Comparison of ENCODE assay signal across 8 cellular contexts in the genomic region with DNA sequence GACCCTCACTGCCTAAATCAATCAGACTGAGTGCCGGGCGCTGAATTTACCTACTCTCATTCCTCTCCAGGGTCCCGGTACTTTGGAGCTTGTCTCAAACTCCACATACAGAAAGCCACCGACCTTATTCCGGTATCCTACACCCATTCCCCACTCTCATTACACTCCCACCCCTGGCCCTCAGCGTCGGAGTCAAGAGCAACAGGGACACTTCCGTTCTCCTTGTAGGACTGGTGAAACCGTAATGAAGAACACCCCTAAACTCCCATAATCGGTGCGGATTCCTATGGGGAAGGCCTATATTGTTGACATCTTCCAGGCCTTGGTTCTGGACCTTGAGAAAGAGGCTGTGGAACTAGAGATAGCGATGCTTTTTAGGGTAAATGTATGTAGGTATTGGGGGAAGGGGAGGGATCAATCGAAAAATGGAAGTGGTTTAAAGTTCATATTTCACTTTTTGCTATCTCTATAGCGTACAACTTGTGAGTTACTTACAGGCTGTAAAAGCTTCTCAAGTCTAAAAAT. TPM values are rescaled to one million over a fixed set of nuclear protein-coding genes. Genes with fewer than 3 reads are reported as not detected.
DNase-seq lines count a peak whose midpoint lies in the region; ATAC-seq and TF ChIP-seq lines count a peak whose summit lies in the region.

No MANE protein-coding gene starts in this region.

- peak overlapping the region; percentile 97; the same call in 1 of the 2 replicates for H3K14ac ChIP-seq in H9 (ENCODE audit: insufficient read depth, low read length)

- peak overlapping the region; percentile 97 for H3K27ac Mint-ChIP-seq in Caco-2 (ENCODE audit: unreplicated experiment)
- H3K27ac Mint-ChIP-seq in H9: peak overlapping the region; percentile 98 to 100 (median 100)

- H4K20me1 ChIP-seq in H9 (ENCODE audit: control insufficient read depth, insufficient read depth, insufficient read length): no peaks in the 10 kb centered on the region

- H3K27me3 ChIP-seq in Caco-2 (replicated peaks; ENCODE audit: control insufficient read depth, insufficient read depth, low read length): no peaks in the 10 kb centered on the region
- H3K27me3 ChIP-seq in H9 (ENCODE audit: insufficient read depth, low read length): no peaks in the 10 kb centered on the region
- H3K27me3 ChIP-seq in Peyer's patch: no peaks in the 10 kb centered on the region
- no peaks in the 10 kb centered on the region for H3K27me3 ChIP-seq in brain microvascular endothelial cell (replicated peaks)
- H3K27me3 ChIP-seq in layer of hippocampus (ENCODE audit: control insufficient read depth, insufficient read depth, low read length): no peaks in the 10 kb centered on the region

- H3K79me1 ChIP-seq in H9 (ENCODE audit: insufficient read depth, low read depth, low read length, poor library complexity, severe bottlenecking): no peaks in the 10 kb centered on the region

- peak overlapping the region; percentile 1 for H2BK5ac ChIP-seq in H9 (ENCODE audit: insufficient read length, low read length)

- no peak for ATAC-seq in GM18517 (IDR thresholded peaks at IDR 0.05; ENCODE audit: unreplicated experiment)
- no peak for ATAC-seq in HG02588 (IDR thresholded peaks at IDR 0.05; ENCODE audit: unreplicated experiment)

- H4K8ac ChIP-seq in H9 (replicated peaks; ENCODE audit: insufficient read length, low read depth, low read length): no peak overlapping the region

- no peak overlapping the region for H4K5ac ChIP-seq in H9 (ENCODE audit: insufficient read length, low read depth, low read length)

- POLR2A ChIA-PET in Caco-2 (lab: Charles Lee): interaction anchor here (0.6 kb wide), 1 partner anchor 41 kb away, joined by 9 read pairs; no protein-coding TSS in a partner anchor

- in situ Hi-C loops in brain microvascular endothelial cell (cut with HindIII; ENCODE audit: low pct_ligation_motif_present, low sequenced_read_pairs): no loop called here

- DNase-seq in Caco-2 (peak in 1 of 2 experiments; percentile 46), H9 (peak; percentile 43), Peyer's patch (peak in 1 of 3 donors; percentile 37), brain microvascular endothelial cell (peak; percentile 12)
- peak; percentile 37 for DNase-seq in stimulated activated CD4-positive, alpha-beta T cell treated with anti-CD3 and anti-CD28 coated beads, Interleukin-4, amount 100 ng/mL, for 24 hours

- peaks cover 35% of the 10 kb centered on the region for H3K79me2 ChIP-seq in H9 (ENCODE audit: insufficient read depth, low read length)

- peak overlapping the region; percentile 90 for H3K4me3 Mint-ChIP-seq in Caco-2 (ENCODE audit: unreplicated experiment)
- peak overlapping the region; percentile 86 to 95 for H3K4me3 Mint-ChIP-seq in H9

- no peak overlapping the region for H2BK120ac ChIP-seq in H9 (ENCODE audit: low read depth, low read length, poor library complexity, severe bottlenecking)

- H3K4me3 ChIP-seq in Caco-2 (ENCODE audit: low read depth, low read length) (peak overlapping the region; percentile 52), Peyer's patch (peak overlapping the region; percentile 72 to 91 (median 80)), brain microvascular endothelial cell (ENCODE audit: low read depth, low read length) (peak overlapping the region; percentile 90)

- peak overlapping the region; percentile 64 for H3K4me2 ChIP-seq in H9 (ENCODE audit: insufficient read depth, insufficient read length, low read length)

- no peak overlapping the region for H4K91ac ChIP-seq in H9 (ENCODE audit: insufficient read length, low read depth, low read length)

- H3K4me1 Mint-ChIP-seq in Caco-2 (ENCODE audit: low read depth, unreplicated experiment) (no peaks in the 10 kb centered on the region), H9 (peaks cover 30 to 44% of the 10 kb centered on the region in 2 experiments)

- no peaks in the 10 kb centered on the region for H3K27me3 Mint-ChIP-seq in Caco-2 (ENCODE audit: insufficient read depth, unreplicated experiment)
- H3K27me3 Mint-ChIP-seq in H9 (ENCODE audit: low read depth): no peaks in the 10 kb centered on the region

- no peak overlapping the region for H2BK15ac ChIP-seq in H9 (ENCODE audit: low read depth, low read length)

- CTCF ChIA-PET in Caco-2 (lab: Charles Lee): no interaction called here

- intact Hi-C loops in Caco-2 (cut with micrococcal nuclease; ENCODE audit: unreplicated experiment): no loop called here

- TF ChIP-seq CTCF in Caco-2 (IDR thresholded peaks at IDR 0.05; ENCODE audit: insufficient read depth in 1 of 2, low read depth in 1 of 2, low read length in 1 of 2, severe bottlenecking in 1 of 2, unreplicated experiment in 1 of 2) (no peak), H9 (conservative IDR thresholded peaks at IDR 0.05) (no peak), Peyer's patch (IDR thresholded peaks at IDR 0.05) (no peak), brain microvascular endothelial cell (IDR thresholded peaks at IDR 0.05; ENCODE audit: low read depth, low read length, missing control alignments) (no peak)

- no peaks in the 10 kb centered on the region for H3K23me2 ChIP-seq in H9 (ENCODE audit: insufficient read length, low read depth, low read length, poor library complexity, severe bottlenecking)

- peak overlapping the region; percentile 85 for H3K18ac ChIP-seq in H9 (ENCODE audit: insufficient read length, low read depth, low read length)

- H3K56ac ChIP-seq in H9 (ENCODE audit: insufficient read length, low read depth, low read length): no peak overlapping the region

- no peaks in the 10 kb centered on the region for H3K9me3 ChIP-seq in Caco-2
- H3K9me3 ChIP-seq in H9 (ENCODE audit: control insufficient read depth, low read depth, low read length): no peaks in the 10 kb centered on the region
- H3K9me3 ChIP-seq in Peyer's patch: no peaks in the 10 kb centered on the region

- TF ChIP-seq POLR2A in Peyer's patch (IDR thresholded peaks at IDR 0.05): no peak

- H2BK12ac ChIP-seq in H9 (ENCODE audit: insufficient read length, low read depth, low read length): no peak overlapping the region

- no peak overlapping the region for H3K23ac ChIP-seq in H9 (ENCODE audit: insufficient read length, low read depth, low read length)

- WGBS in H9 (ENCODE audit: extremely low coverage, insufficient read length, low lambda C conversion rate): no CpG with 5 or more reads among the region's 14 CpGs

- BruUV-seq in Caco-2 (replicated peaks; lab: Mats Ljungman, UMichigan): no TSS peak

- no peak overlapping the region for H3T11ph ChIP-seq in H9 (ENCODE audit: low read length)

- H2AFZ ChIP-seq in H9 (ENCODE audit: low read length): no peak overlapping the region

- no peak overlapping the region for H2AK5ac ChIP-seq in H9 (ENCODE audit: insufficient read length, low read length)

- H3K9me3 Mint-ChIP-seq in Caco-2 (ENCODE audit: unreplicated experiment): no peaks in the 10 kb centered on the region
- peaks cover 13 to 27% of the 10 kb centered on the region in 2 experiments; a peak in 4 of 5 replicates for H3K9me3 Mint-ChIP-seq in H9

- peaks cover 4% of the 10 kb centered on the region for H3K36me3 ChIP-seq in Caco-2 (ENCODE audit: control insufficient read depth, insufficient read depth, low read length)
- H3K36me3 ChIP-seq in Peyer's patch: peaks cover 0 to 3% (median 0%) of the 10 kb centered on the region in 3 donors
- peaks cover 19% of the 10 kb centered on the region for H3K36me3 ChIP-seq in brain microvascular endothelial cell (replicated peaks)

- peaks cover 53% of the 10 kb centered on the region for H3K36me3 Mint-ChIP-seq in Caco-2 (ENCODE audit: insufficient read depth, unreplicated experiment)
- H3K36me3 Mint-ChIP-seq in H9 (ENCODE audit: insufficient read depth in 1 of 3, low read depth in 3 of 3): peaks cover 35 to 43% (median 40%) of the 10 kb centered on the region in 3 experiments

- peak overlapping the region; percentile 81 for H3K27ac ChIP-seq in H9 (ENCODE audit: insufficient read length, low read depth, low read length)
- peak overlapping the region; percentile 92 to 96 (median 96) for H3K27ac ChIP-seq in Peyer's patch
- peak overlapping the region; percentile 100 for H3K27ac ChIP-seq in brain microvascular endothelial cell
- peak overlapping the region; percentile 88 for H3K27ac ChIP-seq in layer of hippocampus (ENCODE audit: low read depth, low read length)

- H3K4ac ChIP-seq in H9 (ENCODE audit: low read depth, low read length): no peak overlapping the region

- peak overlapping the region; percentile 93 for H3K9ac ChIP-seq in H9 (ENCODE audit: extremely low read depth, insufficient read length, low read length)

- no peak overlapping the region for H2BK20ac ChIP-seq in H9 (ENCODE audit: low read depth, low read length, poor library complexity, severe bottlenecking)

- H3K4me1 ChIP-seq in Caco-2: peaks cover 12% of the 10 kb centered on the region
- no peaks in the 10 kb centered on the region for H3K4me1 ChIP-seq in H9 (ENCODE audit: insufficient read depth, low read length)
- peaks cover 0 to 28% (median 7%) of the 10 kb centered on the region in 4 donors for H3K4me1 ChIP-seq in Peyer's patch

RNA-seq across cellular contexts. Expression of gene ZBED6, which starts 0.9 kb away (rescaled TPM):
- 19.9 and 20.5 TPM in 2 replicates for total RNA-seq in Caco-2 (2022)
- total RNA-seq in H9 (2021): 12.2 and 13.1 TPM in 2 replicates
- 10 to 100 TPM; 30.1 to 45.2 (median 38.2) TPM for total RNA-seq in Peyer's patch

RNA-seq across cellular contexts. Expression of gene ZC3H11A, which starts 0.9 kb away (rescaled TPM):
- total RNA-seq in Caco-2 (2022) (66.7 and 71.1 TPM in 2 replicates), H9 (2021) (89.7 and 95.9 TPM in 2 replicates), Peyer's patch (100 to 1,000 TPM in 2 of 4 donors, 10 to 100 TPM in 2; 78.2 to 122 (median 101) TPM)

RNA-seq across cellular contexts. Expression of gene LAX1, which starts 31.3 kb away (rescaled TPM):
- total RNA-seq in Caco-2 (2022) (not detected in 2 replicates), H9 (2021) (not detected in 2 replicates), Peyer's patch (1 to 10 TPM; 1.6 to 9.9 (median 2.7) TPM)
